Comparison of ENCODE assay signal across 24 cellular contexts in the genomic region with DNA sequence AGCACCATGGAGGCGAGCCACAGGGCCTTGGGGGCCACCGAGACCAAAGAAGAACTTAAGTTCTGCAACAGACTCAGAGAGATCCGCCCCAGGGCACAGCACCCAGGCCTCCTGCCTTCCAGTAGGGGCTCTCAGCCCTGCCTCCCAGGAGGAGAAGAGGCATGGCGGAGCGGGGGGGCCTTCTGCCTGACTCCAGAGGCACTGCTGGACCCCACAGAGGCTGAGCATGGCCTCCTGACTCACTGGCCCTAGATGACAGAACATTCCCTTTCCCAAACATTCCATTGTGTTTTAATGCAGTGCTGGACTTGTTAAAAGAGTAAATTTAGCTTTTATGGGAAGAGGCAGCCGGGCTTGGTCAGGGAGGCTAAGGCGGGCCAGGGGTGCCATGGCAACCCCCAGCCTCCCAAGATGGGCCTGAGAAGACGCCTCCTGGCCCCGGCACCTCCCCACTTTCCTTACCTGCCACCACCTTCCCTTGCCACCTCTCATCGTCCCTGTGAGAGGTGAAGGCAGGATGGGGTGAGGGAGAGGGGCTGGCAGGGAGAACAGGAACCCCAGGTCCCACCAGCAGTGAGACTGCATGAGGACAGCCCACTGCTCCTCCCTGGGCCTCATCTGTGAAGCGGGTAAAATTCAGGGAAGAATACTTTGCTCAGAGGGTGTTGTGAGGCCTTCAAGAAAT.
DNase-seq lines count a peak whose midpoint lies in the region; ATAC-seq and TF ChIP-seq lines count a peak whose summit lies in the region.
"Had no signal": no experiment of that assay in that cellular context is flagged by ENCODE, and none has a peak within 500 bp of the region (broad histone marks: within the 10 kb centered on the region; RNA-seq: fewer than 3 reads in every experiment).

No MANE protein-coding gene starts in this region.

- peaks cover 23% of the 10 kb centered on the region in 2 donors for H3K4me1 Mint-ChIP-seq in natural killer cell treated with Interleukin-12 subunit alpha and Interleukin-12 subunit beta and Interleukin-15 and Interleukin-18, amount 100 ng/mL, for 72 hours (ENCODE audit: low read depth in 2 of 2)
- H3K4me1 Mint-ChIP-seq in natural killer cell: peaks cover 8 to 42% of the 10 kb centered on the region in 2 donors

- no peaks in the 10 kb centered on the region for H4K20me1 ChIP-seq in osteoblast (ENCODE audit: insufficient read depth, low read length)

- TF ChIP-seq EP300 in gastroesophageal sphincter (IDR thresholded peaks at IDR 0.05): no peak

- no peaks in the 10 kb centered on the region for H3K79me2 ChIP-seq in osteoblast (ENCODE audit: insufficient read depth, low read length)

- peak overlapping the region; percentile 8 to 85 for H3K27ac Mint-ChIP-seq in natural killer cell treated with Interleukin-12 subunit alpha and Interleukin-12 subunit beta and Interleukin-15 and Interleukin-18, amount 100 ng/mL, for 72 hours
- H3K27ac Mint-ChIP-seq in natural killer cell: peak overlapping the region in 1 of 2 donors; percentile 3

- no peak overlapping the region for H3K27ac ChIP-seq in osteoblast (ENCODE audit: low read depth, low read length)
- peak overlapping the region; percentile 78 for H3K27ac ChIP-seq in vagina
- H3K27ac ChIP-seq in gastroesophageal sphincter: no peak overlapping the region
- H3K27ac ChIP-seq: RWPE1 had no signal

- H3K4me3 ChIP-seq in osteoblast (ENCODE audit: insufficient read depth, low read length): no peak overlapping the region
- no peak overlapping the region for H3K4me3 ChIP-seq in vagina
- no peak overlapping the region for H3K4me3 ChIP-seq in gastroesophageal sphincter

- H3K27me3 Mint-ChIP-seq in natural killer cell treated with Interleukin-12 subunit alpha and Interleukin-12 subunit beta and Interleukin-15 and Interleukin-18, amount 100 ng/mL, for 72 hours: no peaks in the 10 kb centered on the region
- no peaks in the 10 kb centered on the region for H3K27me3 Mint-ChIP-seq in natural killer cell (ENCODE audit: low read depth in 2 of 2)
- H3K27me3 Mint-ChIP-seq: CD4-positive, alpha-beta memory T cell had no signal

- H3K27me3 ChIP-seq in osteoblast (ENCODE audit: insufficient read depth, low read length) (no peaks in the 10 kb centered on the region), vagina (no peaks in the 10 kb centered on the region), gastroesophageal sphincter (no peaks in the 10 kb centered on the region)

- no peak for TF ChIP-seq CTCF in natural killer cell (IDR thresholded peaks at IDR 0.05)
- no peak for TF ChIP-seq CTCF in osteoblast (IDR thresholded peaks at IDR 0.05; ENCODE audit: extremely low read depth, low read depth, low read length)
- TF ChIP-seq CTCF in vagina (IDR thresholded peaks at IDR 0.05): no peak
- no peak for TF ChIP-seq CTCF in gastroesophageal sphincter (IDR thresholded peaks at IDR 0.05)

- H3K4me2 ChIP-seq in osteoblast (ENCODE audit: insufficient read depth, low read length): no peak overlapping the region
- H3K4me2 ChIP-seq: SK-N-SH had no signal

- H3K36me3 ChIP-seq in osteoblast (ENCODE audit: insufficient read depth, low read length) (no peaks in the 10 kb centered on the region), vagina (no peaks in the 10 kb centered on the region), gastroesophageal sphincter (no peaks in the 10 kb centered on the region)

- H3K9me3 Mint-ChIP-seq in natural killer cell treated with Interleukin-12 subunit alpha and Interleukin-12 subunit beta and Interleukin-15 and Interleukin-18, amount 100 ng/mL, for 72 hours: no peaks in the 10 kb centered on the region
- no peaks in the 10 kb centered on the region for H3K9me3 Mint-ChIP-seq in natural killer cell
- H3K9me3 Mint-ChIP-seq: T-helper 2 cell treated with Interferon-gamma antibody and Interleukin-4, amounts not matched to agents 5 μg/mL and 100 μg/mL, for 36 hours had no signal

- ATAC-seq in natural killer cell treated with Interleukin-12 subunit alpha and Interleukin-12 subunit beta and Interleukin-15 and Interleukin-18, amount 100 ng/mL, for 72 hours: peak in 1 of 2 donors; percentile 46
- ATAC-seq in natural killer cell (no peak), gastroesophageal sphincter (no peak)
- ATAC-seq: HCT116, left ventricle myocardium superior had no signal

- DNase-seq in natural killer cell treated with Interleukin-12 subunit alpha and Interleukin-12 subunit beta and Interleukin-15 and Interleukin-18, amount 100 ng/mL, for 72 hours (ENCODE audit: low spot score): no peak
- DNase-seq in natural killer cell (no peak), epidermal melanocyte (ENCODE audit: insufficient read length, low spot score) (peak; percentile 15), osteoblast (ENCODE audit: insufficient read length, low spot score, missing footprints) (peak; percentile 74), vagina (ENCODE audit: extremely low spot score in 2 of 2) (no peak), T-helper 1 cell (no peak), A172 (ENCODE audit: low spot score) (no peak)
- DNase-seq: activated CD4-positive, alpha-beta T cell treated with anti-CD3 and anti-CD28 coated beads, Interleukin-2, amount 50 U/mL, for 48 hours; CD4-positive, alpha-beta memory T cell; cortex of kidney; DMS153; GDM1; KG1; left ventricle myocardium superior; NCI-H1694; NCI-H526 treated with DMSO at 0.1 percent for 48 hours; nucleus accumbens; retina; SK-N-SH; stimulated activated CD4-positive, alpha-beta T cell treated with anti-CD3 and anti-CD28 coated beads, Interleukin-15, amount 100 ng/mL, for 24 hours had no signal

- intact Hi-C loops in natural killer cell (cut with micrococcal nuclease): no loop called here
- intact Hi-C loops in vagina (cut with DNase I): no loop called here

- H3K36me3 Mint-ChIP-seq in natural killer cell treated with Interleukin-12 subunit alpha and Interleukin-12 subunit beta and Interleukin-15 and Interleukin-18, amount 100 ng/mL, for 72 hours: no peaks in the 10 kb centered on the region
- H3K36me3 Mint-ChIP-seq in natural killer cell: no peaks in the 10 kb centered on the region
- H3K36me3 Mint-ChIP-seq: CD4-positive, alpha-beta memory T cell had no signal

- H2AFZ ChIP-seq in osteoblast (ENCODE audit: low read length): no peak overlapping the region

- TF ChIP-seq POLR2A in vagina (IDR thresholded peaks at IDR 0.05): no peak
- TF ChIP-seq POLR2A in gastroesophageal sphincter (IDR thresholded peaks at IDR 0.05): no peak

- H3K4me1 ChIP-seq in osteoblast (ENCODE audit: insufficient read depth, low read length): no peaks in the 10 kb centered on the region
- H3K4me1 ChIP-seq in vagina: peaks cover 52% of the 10 kb centered on the region
- H3K4me1 ChIP-seq in gastroesophageal sphincter: peaks cover 0 to 29% (median 6%) of the 10 kb centered on the region in 3 donors

- H3K9me3 ChIP-seq in osteoblast (ENCODE audit: low read depth, low read length) (no peaks in the 10 kb centered on the region), vagina (no peaks in the 10 kb centered on the region), gastroesophageal sphincter (no peaks in the 10 kb centered on the region)
- H3K9me3 ChIP-seq: SK-N-SH had no signal

- H3K4me3 Mint-ChIP-seq in natural killer cell treated with Interleukin-12 subunit alpha and Interleukin-12 subunit beta and Interleukin-15 and Interleukin-18, amount 100 ng/mL, for 72 hours: no peak overlapping the region
- H3K4me3 Mint-ChIP-seq in natural killer cell: no peak overlapping the region
- H3K4me3 Mint-ChIP-seq: T-helper 2 cell treated with Interferon-gamma antibody and Interleukin-4, amounts not matched to agents 5 μg/mL and 100 μg/mL, for 36 hours had no signal

- WGBS in gastroesophageal sphincter (ENCODE audit: low coverage in 1 of 2), 2 donors: 100% methylated on average over 2 to 3 of the region's 11 CpGs

Comparison
In these comparisons a context has a peak if more than half of its experiments do, and no peak if none do; other contexts are left out.
1. DNase-seq: peak in epidermal melanocyte (single experiment) and osteoblast (single experiment); none in natural killer cell treated with Interleukin-12 subunit alpha and Interleukin-12 subunit beta and Interleukin-15 and Interleukin-18, amount 100 ng/mL, for 72 hours (single experiment), natural killer cell (single experiment), vagina (0 of 2), T-helper 1 cell (0 of 5) and A172 (single experiment).